ENCODE assay signal across 8 cellular contexts in the genomic region with DNA sequence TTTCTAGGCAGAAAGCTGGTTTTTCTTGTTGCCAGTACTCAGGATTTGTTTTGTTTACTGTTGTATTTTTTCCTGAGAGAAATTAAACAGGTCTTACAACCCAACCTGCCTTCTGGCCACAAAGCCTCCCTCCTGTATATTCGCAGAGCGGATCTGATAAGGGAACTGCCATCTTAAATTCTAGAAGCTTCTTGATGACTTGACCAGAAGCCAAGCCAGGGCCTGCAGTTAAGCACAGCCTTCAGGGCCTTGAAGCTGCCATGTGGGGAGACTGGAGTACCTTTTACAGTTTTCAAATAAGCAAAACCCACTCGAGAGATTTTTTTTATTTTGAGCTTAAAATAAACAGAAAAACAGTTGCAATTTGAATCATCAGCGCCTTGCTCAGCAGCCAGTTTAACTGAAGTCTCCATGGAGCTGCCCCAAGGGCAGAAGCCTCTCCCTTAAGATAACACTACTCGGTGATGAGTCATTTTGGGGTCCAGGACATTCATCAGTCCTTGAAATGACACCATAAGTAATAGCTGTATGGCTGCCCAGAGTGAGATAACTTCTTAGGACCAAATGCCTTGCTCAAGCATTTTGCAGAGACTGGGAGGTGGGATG. TPM values are rescaled to one million over a fixed set of nuclear protein-coding genes. Genes with fewer than 3 reads are reported as not detected.
DNase-seq lines count a peak whose midpoint lies in the region; ATAC-seq and TF ChIP-seq lines count a peak whose summit lies in the region.

No MANE protein-coding gene starts in this region.

- no peak for TF ChIP-seq CTCF in GM10266 (IDR thresholded peaks at IDR 0.05; ENCODE audit: control insufficient read depth, insufficient read depth, low read depth, missing control alignments)
- no peak for TF ChIP-seq CTCF in fibroblast of villous mesenchyme (IDR thresholded peaks at IDR 0.05; ENCODE audit: insufficient read depth, low read depth, low read length)

- peak; percentile 73 for ATAC-seq in GM21717 (IDR thresholded peaks at IDR 0.05; ENCODE audit: unreplicated experiment)

- intact Hi-C loops in head of caudate nucleus (cut with DNase I), result no loop called here

- DNase-seq in GM10266 (ENCODE audit: extremely low spot score), result peak; percentile 62
- DNase-seq in LHCN-M2 (ENCODE audit: low read depth), result peak; percentile 84
- DNase-seq in fibroblast of villous mesenchyme (ENCODE audit: low read depth), result peak; percentile 9
- no peak for DNase-seq in anterior cingulate cortex (lab: John Stamatoyannopoulos, UW)
- no peak for DNase-seq in head of caudate nucleus
- DNase-seq in cortex of kidney (lab: John Stamatoyannopoulos, UW), result no peak
- DNase-seq in effector CD4-positive, alpha-beta T cell, result no peak

- no peak overlapping the region for H3K4me3 ChIP-seq in fibroblast of villous mesenchyme (ENCODE audit: low read depth, low read length)

RNA-seq across cellular contexts. Expression of gene PHLPP1, which starts 51.5 kb away (rescaled TPM):
- total RNA-seq in LHCN-M2 (2014; rRNA removed) (8.5 and 9.6 TPM in 2 replicates), fibroblast of villous mesenchyme (4.7 and 6.8 TPM in 2 replicates)
- 2.9 TPM for polyA plus RNA-seq in LHCN-M2 (2012)

Comparison
In these comparisons a context has a peak if more than half of its experiments do, and no peak if none do; other contexts are left out.
1. DNase-seq: peak in GM10266 (single experiment), LHCN-M2 (single experiment) and fibroblast of villous mesenchyme (single experiment); none in anterior cingulate cortex (0 of 58), head of caudate nucleus (0 of 42), cortex of kidney (single experiment) and effector CD4-positive, alpha-beta T cell (single experiment).